Comparison of ENCODE assay signal across 7 cellular contexts in genomic region chr10:30812018-30812851, GRCh38.
DNase-seq lines count a peak whose midpoint lies in the region; ATAC-seq and TF ChIP-seq lines count a peak whose summit lies in the region.

No MANE protein-coding gene starts in this region.

- no peak for TF ChIP-seq POLR2A in GM18505 (IDR thresholded peaks at IDR 0.05; ENCODE audit: borderline replicate concordance, extremely low read depth, insufficient read depth, insufficient read length)

- no peaks in the 10 kb centered on the region for H3K36me3 Mint-ChIP-seq in activated T-helper 1 cell treated with anti-CD3 and anti-CD28 coated beads, Interleukin-12 subunit alpha, Interleukin-12 subunit beta, Interleukin-2, Interleukin-4 antibody, amounts not matched to agents 30 ng/mL and 10 ng/mL and 1 ng/mL, durations not matched to agents 14 hours and 24 hours and 36 hours (ENCODE audit: low read depth)
- peaks cover 5% of the 10 kb centered on the region for H3K36me3 Mint-ChIP-seq in stimulated activated effector memory CD8-positive, alpha-beta T cell treated with anti-CD3 and anti-CD28 coated beads, Interleukin-12 subunit alpha, Interleukin-12 subunit beta, amount 100 ng/mL, for 72 hours

- peak; percentile 33 for ATAC-seq in HG02798 (IDR thresholded peaks at IDR 0.05; ENCODE audit: poor library complexity, unreplicated experiment)
- peak; percentile 77 for ATAC-seq in left ventricle myocardium superior
- ATAC-seq in stimulated activated effector memory CD8-positive, alpha-beta T cell treated with anti-CD3 and anti-CD28 coated beads, Interleukin-12 subunit alpha, Interleukin-12 subunit beta, amount 100 ng/mL, for 72 hours: peak; percentile 59
- no peak for ATAC-seq in HG03520 (IDR thresholded peaks at IDR 0.05; ENCODE audit: unreplicated experiment)
- ATAC-seq in GM18505 (IDR thresholded peaks at IDR 0.05; ENCODE audit: unreplicated experiment): no peak
- no peak for ATAC-seq in GM21717 (IDR thresholded peaks at IDR 0.05; ENCODE audit: unreplicated experiment)

- intact Hi-C loops in activated T-helper 1 cell treated with anti-CD3 and anti-CD28 coated beads, Interleukin-12 subunit alpha, Interleukin-12 subunit beta, Interleukin-2, Interleukin-4 antibody, amounts not matched to agents 30 ng/mL and 10 ng/mL and 1 ng/mL, durations not matched to agents 14 hours and 24 hours and 36 hours (cut with micrococcal nuclease): no loop called here
- intact Hi-C loops in left ventricle myocardium superior (cut with micrococcal nuclease): no loop called here

- no peaks in the 10 kb centered on the region for H3K9me3 Mint-ChIP-seq in activated T-helper 1 cell treated with anti-CD3 and anti-CD28 coated beads, Interleukin-12 subunit alpha, Interleukin-12 subunit beta, Interleukin-2, Interleukin-4 antibody, amounts not matched to agents 30 ng/mL and 10 ng/mL and 1 ng/mL, durations not matched to agents 14 hours and 24 hours and 36 hours
- H3K9me3 Mint-ChIP-seq in stimulated activated effector memory CD8-positive, alpha-beta T cell treated with anti-CD3 and anti-CD28 coated beads, Interleukin-12 subunit alpha, Interleukin-12 subunit beta, amount 100 ng/mL, for 72 hours: no peaks in the 10 kb centered on the region

- DNase-seq in activated T-helper 1 cell treated with anti-CD3 and anti-CD28 coated beads, Interleukin-12 subunit alpha, Interleukin-12 subunit beta, Interleukin-2, Interleukin-4 antibody, amounts not matched to agents 30 ng/mL and 10 ng/mL and 1 ng/mL, durations not matched to agents 14 hours and 24 hours and 36 hours (ENCODE audit: low spot score): no peak
- peak; percentile 56 for DNase-seq in left ventricle myocardium superior
- DNase-seq in stimulated activated effector memory CD8-positive, alpha-beta T cell treated with anti-CD3 and anti-CD28 coated beads, Interleukin-12 subunit alpha, Interleukin-12 subunit beta, amount 100 ng/mL, for 72 hours (ENCODE audit: low spot score in 2 of 2): no peak

- peak overlapping the region; percentile 11 for H3K4me3 Mint-ChIP-seq in activated T-helper 1 cell treated with anti-CD3 and anti-CD28 coated beads, Interleukin-12 subunit alpha, Interleukin-12 subunit beta, Interleukin-2, Interleukin-4 antibody, amounts not matched to agents 30 ng/mL and 10 ng/mL and 1 ng/mL, durations not matched to agents 14 hours and 24 hours and 36 hours
- H3K4me3 Mint-ChIP-seq in stimulated activated effector memory CD8-positive, alpha-beta T cell treated with anti-CD3 and anti-CD28 coated beads, Interleukin-12 subunit alpha, Interleukin-12 subunit beta, amount 100 ng/mL, for 72 hours: peak overlapping the region; percentile 40

- peak overlapping the region; percentile 29 for H3K27ac Mint-ChIP-seq in activated T-helper 1 cell treated with anti-CD3 and anti-CD28 coated beads, Interleukin-12 subunit alpha, Interleukin-12 subunit beta, Interleukin-2, Interleukin-4 antibody, amounts not matched to agents 30 ng/mL and 10 ng/mL and 1 ng/mL, durations not matched to agents 14 hours and 24 hours and 36 hours
- no peak overlapping the region for H3K27ac Mint-ChIP-seq in stimulated activated effector memory CD8-positive, alpha-beta T cell treated with anti-CD3 and anti-CD28 coated beads, Interleukin-12 subunit alpha, Interleukin-12 subunit beta, amount 100 ng/mL, for 72 hours

- H3K27me3 Mint-ChIP-seq in activated T-helper 1 cell treated with anti-CD3 and anti-CD28 coated beads, Interleukin-12 subunit alpha, Interleukin-12 subunit beta, Interleukin-2, Interleukin-4 antibody, amounts not matched to agents 30 ng/mL and 10 ng/mL and 1 ng/mL, durations not matched to agents 14 hours and 24 hours and 36 hours (ENCODE audit: insufficient read depth): peaks cover 2% of the 10 kb centered on the region

- H3K4me1 Mint-ChIP-seq in activated T-helper 1 cell treated with anti-CD3 and anti-CD28 coated beads, Interleukin-12 subunit alpha, Interleukin-12 subunit beta, Interleukin-2, Interleukin-4 antibody, amounts not matched to agents 30 ng/mL and 10 ng/mL and 1 ng/mL, durations not matched to agents 14 hours and 24 hours and 36 hours (ENCODE audit: low read depth): peaks cover 35% of the 10 kb centered on the region
- peaks cover 28% of the 10 kb centered on the region for H3K4me1 Mint-ChIP-seq in stimulated activated effector memory CD8-positive, alpha-beta T cell treated with anti-CD3 and anti-CD28 coated beads, Interleukin-12 subunit alpha, Interleukin-12 subunit beta, amount 100 ng/mL, for 72 hours

Comparison
In these comparisons a context has a peak if more than half of its experiments do, and no peak if none do; other contexts are left out.
1. ATAC-seq: peak in HG02798 (single experiment), left ventricle myocardium superior (single experiment) and stimulated activated effector memory CD8-positive, alpha-beta T cell treated with anti-CD3 and anti-CD28 coated beads, Interleukin-12 subunit alpha, Interleukin-12 subunit beta, amount 100 ng/mL, for 72 hours (single experiment); none in HG03520 (single experiment), GM18505 (single experiment) and GM21717 (single experiment).